ENCODE assay signal across 4 cellular contexts in genomic region chr1:46846386-46846785, GRCh38. TPM values are rescaled to one million over a fixed set of nuclear protein-coding genes. Genes with fewer than 3 reads are reported as not detected.
"Had no signal": no experiment of that assay in that cellular context is flagged by ENCODE, and none has a peak within 500 bp of the region (broad histone marks: within the 10 kb centered on the region; RNA-seq: fewer than 3 reads in every experiment).

No MANE protein-coding gene starts in this region.

RNA-seq across cellular contexts. Expression of gene CYP4B1, which starts 47.5 kb away (rescaled TPM):
- total RNA-seq: glomerular endothelial cell; kidney epithelial cell; mononuclear cell; naive thymus-derived CD4-positive, alpha-beta T cell had no signal
